Comparison of ENCODE assay signal across 10 cellular contexts in the genomic region with DNA sequence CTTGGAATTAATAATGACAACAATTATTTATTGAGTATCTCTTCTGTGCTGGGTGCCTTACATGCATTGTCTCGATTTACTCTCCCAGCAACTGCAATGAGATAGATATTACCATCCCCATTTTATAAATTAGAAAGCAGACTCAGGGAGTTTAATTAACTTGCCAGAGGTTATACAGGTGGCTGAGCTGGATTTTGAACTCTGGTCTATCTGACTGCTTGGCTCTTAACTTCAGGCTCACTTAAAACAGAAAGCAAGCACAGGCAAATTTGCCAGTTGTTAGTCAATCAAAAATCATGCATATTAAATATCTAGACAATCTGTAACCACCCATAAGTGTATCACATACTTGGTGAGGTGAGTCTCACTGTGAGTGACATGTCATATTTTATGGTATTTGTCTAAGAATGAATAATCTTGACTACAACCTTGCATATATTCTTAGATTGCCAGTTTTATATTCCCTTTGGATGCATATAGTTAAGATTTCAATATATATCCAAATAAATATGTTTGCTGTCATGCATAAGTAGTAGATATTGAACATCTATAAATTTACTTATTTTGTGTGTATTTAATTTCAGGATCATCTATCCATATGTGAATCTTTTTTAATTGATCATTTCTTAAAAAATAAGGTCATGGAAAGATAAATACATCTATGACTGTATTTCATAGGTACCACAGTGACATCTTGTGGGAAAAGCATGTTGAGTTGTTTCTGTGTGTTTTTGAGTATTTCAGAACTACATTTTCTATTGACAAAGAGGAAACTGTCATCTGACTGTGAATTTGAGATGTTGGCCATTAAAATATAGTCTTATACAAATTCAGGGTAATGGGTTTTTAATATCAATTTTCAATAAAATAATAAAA.
A peak's percentile ranks its signal among the peaks of the same experiment; 100 is the strongest.
DNase-seq lines count a peak whose midpoint lies in the region; ATAC-seq and TF ChIP-seq lines count a peak whose summit lies in the region.
"Had no signal": no experiment of that assay in that cellular context is flagged by ENCODE, and none has a peak within 500 bp of the region (broad histone marks: within the 10 kb centered on the region; RNA-seq: fewer than 3 reads in every experiment).

No MANE protein-coding gene starts in this region.

- DNase-seq in SK-N-SH (no peak), PC-9 (no peak), fibroblast of the conjunctiva (ENCODE audit: low read depth) (peak; percentile 18), superior temporal gyrus (ENCODE audit: extremely low spot score) (peak; percentile 75)
- DNase-seq in activated T-helper 2 cell treated with anti-CD3 and anti-CD28 coated beads, Interferon-gamma antibody, Interleukin-2, Interleukin-4, amounts not matched to agents 10 μg/mL and 5 μg/mL and 100 μg/mL, durations not matched to agents 14 hours and 24 hours and 36 hours (ENCODE audit: low spot score): no peak
- DNase-seq in activated T-cell treated with anti-CD3 and anti-CD28 coated beads, Interleukin-2, amount 50 U/mL, for 72 hours: no peak
- DNase-seq: stimulated activated CD4-positive, alpha-beta T cell treated with anti-CD3 and anti-CD28 coated beads, Interleukin-4, amount 100 ng/mL, for 4 hours had no signal

- intact Hi-C loops in PC-9 (cut with micrococcal nuclease; ENCODE audit: unreplicated experiment): loop anchor here (5.0 to 10.0 kb wide), 3 partner anchors 248 to 1550 kb away; partner anchors contain the start of gene CNTN5
- intact Hi-C loops in activated T-helper 2 cell treated with anti-CD3 and anti-CD28 coated beads, Interferon-gamma antibody, Interleukin-2, Interleukin-4, amounts not matched to agents 10 μg/mL and 5 μg/mL and 100 μg/mL, durations not matched to agents 14 hours and 24 hours and 36 hours (cut with micrococcal nuclease): no loop called here

- H4K20me1 ChIP-seq in SK-N-SH (ENCODE audit: insufficient read depth): no peaks in the 10 kb centered on the region
- no peaks in the 10 kb centered on the region; the same call in 1 of the 2 replicates for H4K20me1 ChIP-seq in PC-9 (ENCODE audit: insufficient read depth)

- no TSS peak for BruUV-seq in PC-9 (replicated peaks; lab: Mats Ljungman, UMichigan)

- 0% methylated on average over 1 of the region's 1 CpG for WGBS in SK-N-SH (ENCODE audit: low lambda C conversion rate)

- H3K79me2 ChIP-seq in SK-N-SH (ENCODE audit: insufficient read depth): no peaks in the 10 kb centered on the region
- no peaks in the 10 kb centered on the region for H3K79me2 ChIP-seq in PC-9 (ENCODE audit: low read depth)

- CTCF ChIA-PET in SK-N-SH (lab: Yijun Ruan, JAX): no interaction called here
- CTCF ChIA-PET in PC-9 (lab: Charles Lee): no interaction called here

- H2AFZ ChIP-seq in SK-N-SH (ENCODE audit: low read depth) (no peak overlapping the region), PC-9 (no peak overlapping the region)

- POLR2A ChIA-PET in SK-N-SH (lab: Yijun Ruan, JAX) (no interaction called here), PC-9 (lab: Charles Lee; ENCODE audit: unreplicated experiment) (no interaction called here)

- H3K27me3 Mint-ChIP-seq in activated T-helper 2 cell treated with anti-CD3 and anti-CD28 coated beads, Interferon-gamma antibody, Interleukin-2, Interleukin-4, amounts not matched to agents 10 μg/mL and 5 μg/mL and 100 μg/mL, durations not matched to agents 14 hours and 24 hours and 36 hours (ENCODE audit: low read depth): no peaks in the 10 kb centered on the region
- H3K27me3 Mint-ChIP-seq in activated T-cell treated with anti-CD3 and anti-CD28 coated beads, Interleukin-2, amount 50 U/mL, for 72 hours (ENCODE audit: low read depth): no peaks in the 10 kb centered on the region

- TF ChIP-seq CTCF in SK-N-SH (IDR thresholded peaks at IDR 0.05): peak; percentile 55
- TF ChIP-seq CTCF in PC-9 (conservative IDR thresholded peaks at IDR 0.05): peak; percentile 72

- H3K9ac ChIP-seq in SK-N-SH: no peak overlapping the region

- no peak for ATAC-seq in SK-N-SH treated with all-trans-retinoic acid at 6 μM for 48 hours
- no peak for ATAC-seq in activated T-cell treated with anti-CD3 and anti-CD28 coated beads, Interleukin-2, amount 50 U/mL, for 72 hours (replicated peaks in 1 of 2)
- no peak for ATAC-seq in HG03108 (IDR thresholded peaks at IDR 0.05; ENCODE audit: unreplicated experiment)

- no peaks in the 10 kb centered on the region for H3K4me1 Mint-ChIP-seq in activated T-helper 2 cell treated with anti-CD3 and anti-CD28 coated beads, Interferon-gamma antibody, Interleukin-2, Interleukin-4, amounts not matched to agents 10 μg/mL and 5 μg/mL and 100 μg/mL, durations not matched to agents 14 hours and 24 hours and 36 hours (ENCODE audit: low read depth)
- H3K4me1 Mint-ChIP-seq in activated T-cell treated with anti-CD3 and anti-CD28 coated beads, Interleukin-2, amount 50 U/mL, for 72 hours (ENCODE audit: low read depth): no peaks in the 10 kb centered on the region

- TF ChIP-seq EP300 in SK-N-SH (IDR thresholded peaks at IDR 0.05; ENCODE audit: borderline replicate concordance in 1 of 2, low read depth in 1 of 2, low read length in 1 of 2): no peak

- H3K4me3 ChIP-seq in SK-N-SH (ENCODE audit: low read depth in 2 of 2, low read length in 1 of 2): no peak overlapping the region
- H3K4me3 ChIP-seq in PC-9: no peak overlapping the region

- H3K9me3 ChIP-seq in SK-N-SH: no peaks in the 10 kb centered on the region
- H3K9me3 ChIP-seq in PC-9 (ENCODE audit: insufficient read depth, low read depth): no peaks in the 10 kb centered on the region

- no peaks in the 10 kb centered on the region for H3K36me3 Mint-ChIP-seq in activated T-helper 2 cell treated with anti-CD3 and anti-CD28 coated beads, Interferon-gamma antibody, Interleukin-2, Interleukin-4, amounts not matched to agents 10 μg/mL and 5 μg/mL and 100 μg/mL, durations not matched to agents 14 hours and 24 hours and 36 hours (ENCODE audit: low read depth)
- no peaks in the 10 kb centered on the region for H3K36me3 Mint-ChIP-seq in activated T-cell treated with anti-CD3 and anti-CD28 coated beads, Interleukin-2, amount 50 U/mL, for 72 hours (ENCODE audit: insufficient read depth in 2 of 2)

- H3K4me2 ChIP-seq in SK-N-SH (no peak overlapping the region), PC-9 (no peak overlapping the region)

- H3F3A ChIP-seq in SK-N-SH (replicated peaks; ENCODE audit: insufficient read depth) (no peaks in the 10 kb centered on the region), PC-9 (ENCODE audit: insufficient read depth, low read depth) (no peaks in the 10 kb centered on the region)

- H3K27ac ChIP-seq in SK-N-SH (ENCODE audit: low read depth in 2 of 2, low read length in 1 of 2) (no peak overlapping the region), PC-9 (no peak overlapping the region)
- H3K27ac ChIP-seq: epithelial cell of prostate had no signal

- H3K4me3 Mint-ChIP-seq in activated T-helper 2 cell treated with anti-CD3 and anti-CD28 coated beads, Interferon-gamma antibody, Interleukin-2, Interleukin-4, amounts not matched to agents 10 μg/mL and 5 μg/mL and 100 μg/mL, durations not matched to agents 14 hours and 24 hours and 36 hours (ENCODE audit: low read depth): no peak overlapping the region
- no peak overlapping the region for H3K4me3 Mint-ChIP-seq in activated T-cell treated with anti-CD3 and anti-CD28 coated beads, Interleukin-2, amount 50 U/mL, for 72 hours

- H3K27me3 ChIP-seq in SK-N-SH (ENCODE audit: insufficient read depth) (peaks cover 12% of the 10 kb centered on the region; the same call in 1 of the 2 replicates), PC-9 (ENCODE audit: insufficient read depth, low read depth) (no peaks in the 10 kb centered on the region)

- no peak overlapping the region for H3K27ac Mint-ChIP-seq in activated T-helper 2 cell treated with anti-CD3 and anti-CD28 coated beads, Interferon-gamma antibody, Interleukin-2, Interleukin-4, amounts not matched to agents 10 μg/mL and 5 μg/mL and 100 μg/mL, durations not matched to agents 14 hours and 24 hours and 36 hours
- H3K27ac Mint-ChIP-seq in activated T-cell treated with anti-CD3 and anti-CD28 coated beads, Interleukin-2, amount 50 U/mL, for 72 hours: no peak overlapping the region

- TF ChIP-seq RAD21 in SK-N-SH (IDR thresholded peaks at IDR 0.05; ENCODE audit: low read length): 0 out of 2 replicates have a peak, but pooled peaks have one; percentile 5

- H3K4me1 ChIP-seq in SK-N-SH (ENCODE audit: control insufficient read depth in 1 of 2, insufficient read depth in 2 of 2, low read depth in 1 of 2, low read length in 1 of 2): no peaks in the 10 kb centered on the region
- peaks cover 6% of the 10 kb centered on the region for H3K4me1 ChIP-seq in PC-9 (replicated peaks; ENCODE audit: insufficient read depth)

- H3K9me3 Mint-ChIP-seq in activated T-helper 2 cell treated with anti-CD3 and anti-CD28 coated beads, Interferon-gamma antibody, Interleukin-2, Interleukin-4, amounts not matched to agents 10 μg/mL and 5 μg/mL and 100 μg/mL, durations not matched to agents 14 hours and 24 hours and 36 hours: no peaks in the 10 kb centered on the region
- no peaks in the 10 kb centered on the region for H3K9me3 Mint-ChIP-seq in activated T-cell treated with anti-CD3 and anti-CD28 coated beads, Interleukin-2, amount 50 U/mL, for 72 hours

- H3K36me3 ChIP-seq in SK-N-SH (replicated peaks in 1 of 2; ENCODE audit: control insufficient read depth in 1 of 2, insufficient read depth in 2 of 2, low read length in 1 of 2) (no peaks in the 10 kb centered on the region), PC-9 (ENCODE audit: low read depth) (no peaks in the 10 kb centered on the region)

- H3K9me2 ChIP-seq in SK-N-SH (no peaks in the 10 kb centered on the region), PC-9 (ENCODE audit: insufficient read depth) (no peaks in the 10 kb centered on the region; the same call in 1 of the 2 replicates)

TF ChIP-seq in SK-N-SH, 30 proteins besides CTCF, POLR2A, EP300 and RAD21 (continues in another document):
- TF ChIP-seq FOXJ3 (CRISPR knock-in tag; IDR thresholded peaks at IDR 0.05): no peak

TF ChIP-seq in SK-N-SH treated with all-trans-retinoic acid at 6 μM for 48 hours, 23 proteins besides CTCF, POLR2A, EP300 and RAD21 (continues in another document):
- no peak for TF ChIP-seq ZFP30 (CRISPR knock-in tag; IDR thresholded peaks at IDR 0.05)
- no peak for TF ChIP-seq ZNF8 (CRISPR knock-in tag; IDR thresholded peaks at IDR 0.05)
- TF ChIP-seq TCF4 (CRISPR knock-in tag; IDR thresholded peaks at IDR 0.05; ENCODE audit: borderline replicate concordance): no peak
- TF ChIP-seq POU6F1 (CRISPR knock-in tag; IDR thresholded peaks at IDR 0.05; ENCODE audit: borderline replicate concordance, low read depth): no peak

Comparison
In these comparisons a context has a peak if more than half of its experiments do, and no peak if none do; other contexts are left out.
1. DNase-seq: peak in fibroblast of the conjunctiva (single experiment) and superior temporal gyrus (single experiment); none in SK-N-SH (single experiment), PC-9 (0 of 2), activated T-helper 2 cell treated with anti-CD3 and anti-CD28 coated beads, Interferon-gamma antibody, Interleukin-2, Interleukin-4, amounts not matched to agents 10 μg/mL and 5 μg/mL and 100 μg/mL, durations not matched to agents 14 hours and 24 hours and 36 hours (single experiment) and activated T-cell treated with anti-CD3 and anti-CD28 coated beads, Interleukin-2, amount 50 U/mL, for 72 hours (0 of 2).